Comparison of ENCODE assay signal across 8 cellular contexts in the genomic region with DNA sequence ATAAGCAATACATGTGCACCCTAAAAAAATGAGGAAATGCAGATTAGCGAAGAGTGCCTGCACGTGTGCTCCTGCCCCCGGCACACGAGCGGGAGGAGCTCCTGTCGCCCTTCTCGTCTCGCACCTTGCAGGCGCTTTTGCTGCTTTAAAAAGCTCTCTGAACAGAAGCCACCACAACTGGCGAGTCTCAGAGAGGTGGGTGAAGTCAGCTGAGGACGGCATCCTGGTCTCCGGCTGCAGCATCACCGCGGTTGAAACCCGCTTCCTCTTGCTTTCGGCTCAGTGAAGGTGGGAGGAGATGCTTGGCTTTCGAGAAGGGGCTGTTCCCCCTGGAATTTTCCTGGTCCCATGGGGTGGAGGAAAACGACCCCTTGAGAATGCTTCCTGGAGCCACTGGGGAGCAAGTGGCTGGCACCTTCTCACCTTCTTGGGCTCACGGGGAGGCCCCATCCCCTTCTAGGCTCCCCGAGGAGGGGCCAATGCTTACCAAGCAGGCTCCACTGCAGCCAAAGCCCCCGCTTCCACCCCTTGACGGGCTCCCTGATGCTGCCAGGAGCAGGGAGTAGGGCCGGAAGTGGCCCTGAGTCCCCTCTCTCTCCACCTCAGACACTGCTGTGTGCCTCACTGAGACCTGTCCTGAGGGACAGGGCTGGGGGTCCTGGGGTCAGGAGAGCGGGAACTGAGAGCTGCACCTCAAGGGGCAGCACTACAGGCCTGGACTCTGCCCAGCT. TPM values are rescaled to one million over a fixed set of nuclear protein-coding genes. Genes with fewer than 3 reads are reported as not detected.
DNase-seq lines count a peak whose midpoint lies in the region; ATAC-seq and TF ChIP-seq lines count a peak whose summit lies in the region.

No MANE protein-coding gene starts in this region.

- TF ChIP-seq CTCF in nephron (IDR thresholded peaks at IDR 0.05; ENCODE audit: unreplicated experiment in 3 of 3) (no peak), type B pancreatic cell (conservative IDR thresholded peaks at IDR 0.05) (no peak)

- H3K36me3 Mint-ChIP-seq in nephron (ENCODE audit: low read depth) (no peaks in the 10 kb centered on the region), type B pancreatic cell (no peaks in the 10 kb centered on the region)

- H3K27ac Mint-ChIP-seq in nephron (peak overlapping the region in 2 of 3 experiments; percentile 51 to 52), type B pancreatic cell (no peak overlapping the region)

- H3K4me1 Mint-ChIP-seq in nephron (peaks cover 32% of the 10 kb centered on the region), type B pancreatic cell (ENCODE audit: unreplicated experiment) (peaks cover 11% of the 10 kb centered on the region)

- no peak overlapping the region for H3K4me3 Mint-ChIP-seq in nephron
- no peak overlapping the region for H3K4me3 Mint-ChIP-seq in type B pancreatic cell

- H3K9me3 Mint-ChIP-seq in nephron (no peaks in the 10 kb centered on the region), type B pancreatic cell (peaks cover 7% of the 10 kb centered on the region)

- peaks cover 9% of the 10 kb centered on the region for H3K27me3 Mint-ChIP-seq in nephron (ENCODE audit: low read depth)
- H3K27me3 Mint-ChIP-seq in type B pancreatic cell: peaks cover 3% of the 10 kb centered on the region

- no peak for DNase-seq in activated CD4-positive, CD25-positive, alpha-beta regulatory T cell treated with anti-CD3 and anti-CD28 coated beads, Interleukin-2, amount 50 U/mL, for 72 hours
- peak; percentile 42 to 65 for DNase-seq in activated T-helper 1 cell treated with anti-CD3 and anti-CD28 coated beads, Interleukin-2, amount 50 U/mL, for 16 hours (ENCODE audit: low read depth in 1 of 2, low spot score in 1 of 2)
- DNase-seq in type B pancreatic cell (ENCODE audit: extremely low spot score, unreplicated experiment) (peak; percentile 66), NCI-H2081 treated with DMSO at 0.1 percent for 48 hours (lab: John Stamatoyannopoulos, UW) (no peak)

- ATAC-seq in activated CD4-positive, CD25-positive, alpha-beta regulatory T cell treated with anti-CD3 and anti-CD28 coated beads, Interleukin-2, amount 50 U/mL, for 24 hours: peak; percentile 53 to 80
- ATAC-seq in HG02610 (IDR thresholded peaks at IDR 0.05; ENCODE audit: unreplicated experiment) (no peak), HG03457 (IDR thresholded peaks at IDR 0.05; ENCODE audit: unreplicated experiment) (no peak)

RNA-seq across cellular contexts. Expression of a gene that starts 29.2 kb away (rescaled TPM):
- 59.8 and 79.9 TPM in 2 replicates for total RNA-seq in type B pancreatic cell (ENCODE audit: low replicate concordance)

RNA-seq across cellular contexts. Expression of a gene that starts 49.2 kb away (rescaled TPM):
- total RNA-seq in type B pancreatic cell (ENCODE audit: low replicate concordance): 12.3 and 19.7 TPM in 2 replicates

RNA-seq across cellular contexts. Expression of a gene that starts 49.2 kb away (rescaled TPM):
- 4.1 and 4.3 TPM in 2 replicates for total RNA-seq in type B pancreatic cell (ENCODE audit: low replicate concordance)

Comparison
In these comparisons a context has a peak if more than half of its experiments do, and no peak if none do; other contexts are left out.
1. ATAC-seq: peak in activated CD4-positive, CD25-positive, alpha-beta regulatory T cell treated with anti-CD3 and anti-CD28 coated beads, Interleukin-2, amount 50 U/mL, for 24 hours (2 of 2); none in HG02610 (single experiment) and HG03457 (single experiment).
2. DNase-seq: peak in activated T-helper 1 cell treated with anti-CD3 and anti-CD28 coated beads, Interleukin-2, amount 50 U/mL, for 16 hours (2 of 2) and type B pancreatic cell (single experiment); none in activated CD4-positive, CD25-positive, alpha-beta regulatory T cell treated with anti-CD3 and anti-CD28 coated beads, Interleukin-2, amount 50 U/mL, for 72 hours (single experiment) and NCI-H2081 treated with DMSO at 0.1 percent for 48 hours (single experiment).